Comparison of ENCODE assay signal across 26 cellular contexts in the genomic region with DNA sequence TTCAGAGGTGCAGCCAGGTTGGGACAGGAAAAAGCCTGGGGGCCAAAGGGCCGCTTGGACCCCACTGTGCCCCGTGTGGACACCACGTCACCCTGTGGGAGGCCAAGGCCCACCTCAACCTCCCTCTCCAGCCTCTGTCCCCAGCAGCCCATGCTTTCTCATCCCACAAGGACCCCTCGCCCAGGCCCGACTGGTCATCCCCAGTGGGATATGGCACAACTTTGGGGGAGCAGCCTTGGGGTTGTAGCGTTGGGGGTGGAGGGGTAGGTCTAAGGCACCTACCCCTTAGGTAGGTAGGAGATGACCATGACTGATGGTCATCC. TPM values are rescaled to one million over a fixed set of nuclear protein-coding genes. Genes with fewer than 3 reads are reported as not detected.
"Had no signal": no experiment of that assay in that cellular context is flagged by ENCODE, and none has a peak within 500 bp of the region (broad histone marks: within the 10 kb centered on the region; RNA-seq: fewer than 3 reads in every experiment).

No MANE protein-coding gene starts in this region.

- H3K4me2 ChIP-seq: hepatocyte had no signal

- H3K4me3 ChIP-seq: adrenal gland, ascending aorta, breast epithelium, colonic mucosa, dorsolateral prefrontal cortex, hepatocyte, left lung, prostate gland, stomach, uterus had no signal

- H3K27me3 ChIP-seq: ascending aorta, colonic mucosa, hepatocyte, uterus had no signal

- H3K79me2 ChIP-seq: hepatocyte had no signal

- H3K9me3 ChIP-seq: adrenal gland, ascending aorta, breast epithelium, colonic mucosa, left lung, prostate gland, stomach, uterus had no signal

- DNase-seq: activated CD4-positive, alpha-beta T cell treated with anti-CD3 and anti-CD28 coated beads for 1 hour; activated CD4-positive, alpha-beta T cell treated with anti-CD3 and anti-CD28 coated beads, Interleukin-2, amount 50 U/mL, for 1 hour; activated CD8-positive, alpha-beta T cell treated with anti-CD3 and anti-CD28 coated beads, Interleukin-2, amount 10 ng/mL, durations not matched to agents 7 days and 5 days; activated naive CD4-positive, alpha-beta T cell; adrenal gland; colonic mucosa; effector memory CD8-positive, alpha-beta T cell; foreskin melanocyte; immature natural killer cell; mammary epithelial cell; occipital lobe; small intestine; stimulated activated CD4-positive, alpha-beta T cell treated with anti-CD3 and anti-CD28 coated beads, Interleukin-15, amount 100 ng/mL, for 24 hours; stomach; trophoblast cell; uterus had no signal

- H3K27ac ChIP-seq: adrenal gland, ascending aorta, breast epithelium, colonic mucosa, dorsolateral prefrontal cortex, left lung, prostate gland, stomach, uterus had no signal

- H3K36me3 ChIP-seq: adrenal gland, ascending aorta, breast epithelium, colonic mucosa, left lung, prostate gland, stomach, uterus had no signal

- ATAC-seq: activated CD8-positive, alpha-beta T cell treated with anti-CD3 and anti-CD28 coated beads, Interleukin-2, amount 10 ng/mL, durations not matched to agents 7 days and 5 days; effector memory CD8-positive, alpha-beta T cell; esophagus mucosa; left lung; stimulated activated memory B cell treated with anti-CD40 and anti-IgM and Interleukin-4, amounts not matched to agents 10 μg/mL and 1 μg/mL and 100 μg/mL, for 72 hours had no signal

- H2AFZ ChIP-seq: hepatocyte had no signal

- H3K4me1 ChIP-seq: adrenal gland had no signal

RNA-seq across cellular contexts. Expression of a gene that starts 44.0 kb away (rescaled TPM):
- total RNA-seq: activated CD8-positive, alpha-beta T cell treated with anti-CD3 and anti-CD28 coated beads, Interleukin-2, amount 10 ng/mL, durations not matched to agents 7 days and 5 days; T-helper 2 cell treated with Interferon-gamma antibody and Interleukin-4, amounts not matched to agents 100 ng/mL and 5 ng/mL, for 36 hours had no signal
- polyA plus RNA-seq: immature natural killer cell, neural cell had no signal
